8 cellular contexts compared by ENCODE assay signal in the genomic region with DNA sequence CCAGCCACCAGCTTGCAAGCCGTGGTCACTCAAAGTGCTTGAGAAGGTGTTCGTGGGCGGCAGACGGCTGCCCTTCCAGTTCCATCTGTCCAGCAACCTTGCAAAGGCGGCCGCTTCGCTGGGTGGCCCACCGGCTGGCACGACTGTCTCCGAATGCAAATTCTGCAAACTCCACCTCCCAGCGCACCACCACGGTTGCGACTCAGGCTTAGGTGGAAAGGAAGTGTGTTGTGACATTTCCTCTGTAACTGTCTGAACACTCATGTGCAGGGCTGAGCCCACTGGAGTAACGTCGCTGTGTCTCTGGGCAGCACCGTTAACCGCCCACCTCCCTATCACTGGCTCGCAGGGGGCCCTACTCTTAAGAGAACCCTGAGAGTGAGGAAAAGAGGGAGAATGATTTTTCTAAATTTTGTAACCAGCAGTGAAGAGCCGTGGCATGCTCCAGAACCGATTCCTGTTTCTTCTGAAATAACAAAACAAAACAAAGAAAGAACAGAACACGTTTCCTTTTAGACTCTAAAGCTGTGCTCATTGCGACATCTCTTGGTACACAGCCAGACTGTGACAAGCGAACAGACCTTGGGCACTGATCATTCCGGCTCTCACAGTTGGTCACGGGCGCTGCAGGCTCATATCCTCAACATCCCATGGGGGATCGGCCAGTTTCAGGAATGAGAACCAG. TPM values are rescaled to one million over a fixed set of nuclear protein-coding genes. Genes with fewer than 3 reads are reported as not detected.
DNase-seq lines count a peak whose midpoint lies in the region; ATAC-seq and TF ChIP-seq lines count a peak whose summit lies in the region.

A gene with protein sequence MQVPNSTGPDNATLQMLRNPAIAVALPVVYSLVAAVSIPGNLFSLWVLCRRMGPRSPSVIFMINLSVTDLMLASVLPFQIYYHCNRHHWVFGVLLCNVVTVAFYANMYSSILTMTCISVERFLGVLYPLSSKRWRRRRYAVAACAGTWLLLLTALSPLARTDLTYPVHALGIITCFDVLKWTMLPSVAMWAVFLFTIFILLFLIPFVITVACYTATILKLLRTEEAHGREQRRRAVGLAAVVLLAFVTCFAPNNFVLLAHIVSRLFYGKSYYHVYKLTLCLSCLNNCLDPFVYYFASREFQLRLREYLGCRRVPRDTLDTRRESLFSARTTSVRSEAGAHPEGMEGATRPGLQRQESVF (minus strand): TSS at position 155 of the 685 bp plus-strand sequence. CDS start 70,627 bp downstream, outside the sequence.

- CTCF ChIA-PET in activated naive CD4-positive, alpha-beta T cell treated with anti-CD3 and anti-CD28 coated beads for 36 hours (lab: Charles Lee) = no interaction called here

- H3K9me3 Mint-ChIP-seq in CD4-positive, CD25-positive, alpha-beta regulatory T cell = no peaks in the 10 kb centered on the region
- no peaks in the 10 kb centered on the region for H3K9me3 Mint-ChIP-seq in activated naive CD4-positive, alpha-beta T cell treated with anti-CD3 and anti-CD28 coated beads for 36 hours

- peak within 1 kb of the TSS; percentile 95 to 98 (median 98) for H3K4me3 Mint-ChIP-seq in CD4-positive, CD25-positive, alpha-beta regulatory T cell
- H3K4me3 Mint-ChIP-seq in activated naive CD4-positive, alpha-beta T cell treated with anti-CD3 and anti-CD28 coated beads for 36 hours = peak within 1 kb of the TSS; percentile 91

- no peaks in the 10 kb centered on the region for H3K27me3 ChIP-seq in CD4-positive, CD25-positive, alpha-beta regulatory T cell (ENCODE audit: control insufficient read depth, insufficient read depth, low read length)
- H3K27me3 ChIP-seq in right lobe of liver = no peaks in the 10 kb centered on the region

- TF ChIP-seq POLR2A in right lobe of liver (IDR thresholded peaks at IDR 0.05) = no peak

- no peaks in the 10 kb centered on the region for H3K27me3 Mint-ChIP-seq in CD4-positive, CD25-positive, alpha-beta regulatory T cell
- H3K27me3 Mint-ChIP-seq in activated naive CD4-positive, alpha-beta T cell treated with anti-CD3 and anti-CD28 coated beads for 36 hours (ENCODE audit: low read depth) = no peaks in the 10 kb centered on the region

- H3K4me1 ChIP-seq in CD4-positive, CD25-positive, alpha-beta regulatory T cell (ENCODE audit: control insufficient read depth, insufficient read depth, low read length, poor library complexity, severe bottlenecking) = peaks cover 17% of the 10 kb centered on the region
- H3K4me1 ChIP-seq in right lobe of liver = peaks cover 0 to 6% (median 0%) of the 10 kb centered on the region in 4 donors

- no peak for TF ChIP-seq CTCF in right lobe of liver (IDR thresholded peaks at IDR 0.05)

- H3K4me1 Mint-ChIP-seq in CD4-positive, CD25-positive, alpha-beta regulatory T cell = peaks cover 5 to 24% (median 11%) of the 10 kb centered on the region in 4 donors
- peaks cover 15% of the 10 kb centered on the region for H3K4me1 Mint-ChIP-seq in activated naive CD4-positive, alpha-beta T cell treated with anti-CD3 and anti-CD28 coated beads for 36 hours (ENCODE audit: low read depth)

- peak within 1 kb of the TSS; percentile 85 for H3K27ac ChIP-seq in CD4-positive, CD25-positive, alpha-beta regulatory T cell (ENCODE audit: insufficient read depth, low read length, poor library complexity, severe bottlenecking)
- H3K27ac ChIP-seq in right lobe of liver = peak within 1 kb of the TSS in 2 of 3 donors; percentile 50 to 65

- peak within 1 kb of the TSS; percentile 98 for H3K4me3 ChIP-seq in CD4-positive, CD25-positive, alpha-beta regulatory T cell (ENCODE audit: low read depth, low read length)
- H3K4me3 ChIP-seq in right lobe of liver = peak within 1 kb of the TSS in 2 of 3 donors; percentile 16 to 40

- peak within 1 kb of the TSS; percentile 97 to 100 (median 99) for H3K27ac Mint-ChIP-seq in CD4-positive, CD25-positive, alpha-beta regulatory T cell
- peak within 1 kb of the TSS; percentile 97 for H3K27ac Mint-ChIP-seq in activated naive CD4-positive, alpha-beta T cell treated with anti-CD3 and anti-CD28 coated beads for 36 hours

- peaks cover 2% of the 10 kb centered on the region for H3K36me3 ChIP-seq in CD4-positive, CD25-positive, alpha-beta regulatory T cell (ENCODE audit: control insufficient read depth, insufficient read depth, low read length)
- H3K36me3 ChIP-seq in right lobe of liver = no peaks in the 10 kb centered on the region

- H3K36me3 Mint-ChIP-seq in CD4-positive, CD25-positive, alpha-beta regulatory T cell = peaks cover 4% of the 10 kb centered on the region
- peaks cover 3% of the 10 kb centered on the region for H3K36me3 Mint-ChIP-seq in activated naive CD4-positive, alpha-beta T cell treated with anti-CD3 and anti-CD28 coated beads for 36 hours (ENCODE audit: low read depth)

- ATAC-seq in CD4-positive, CD25-positive, alpha-beta regulatory T cell (ENCODE audit: low read depth in 2 of 2) = peak; percentile 88 to 89
- ATAC-seq in HG03378 (IDR thresholded peaks at IDR 0.05; ENCODE audit: unreplicated experiment) = peak; percentile 66
- ATAC-seq in right lobe of liver = peak; percentile 84 to 88 (median 88)

- peak; percentile 46 to 92 (median 81) for DNase-seq in CD4-positive, CD25-positive, alpha-beta regulatory T cell
- DNase-seq in GM19238 (ENCODE audit: insufficient read length, low spot score) = peak; percentile 49
- peak; percentile 93 for DNase-seq in SKM-1 (lab: John Stamatoyannopoulos, UW; ENCODE audit: unreplicated experiment)
- DNase-seq in activated naive CD4-positive, alpha-beta T cell treated with anti-CD3 and anti-CD28 coated beads for 36 hours = peak; percentile 89
- peak; percentile 74 to 87 (median 81) for DNase-seq in right lobe of liver
- peak; percentile 54 to 61 for DNase-seq in stimulated activated CD8-positive, alpha-beta memory T cell treated with anti-CD3 and anti-CD28 coated beads, Interleukin-4, amount 100 ng/mL, for 4 hours (ENCODE audit: low read depth in 2 of 2, low spot score in 1 of 2)
- DNase-seq in SHP77 treated with DMSO at 0.1 percent for 48 hours (lab: John Stamatoyannopoulos, UW) = no peak

- H3K9me3 ChIP-seq in CD4-positive, CD25-positive, alpha-beta regulatory T cell (ENCODE audit: control insufficient read depth in 2 of 2, low read length in 2 of 2) = no peaks in the 10 kb centered on the region
- H3K9me3 ChIP-seq in right lobe of liver = no peaks in the 10 kb centered on the region

- intact Hi-C loops in activated naive CD4-positive, alpha-beta T cell treated with anti-CD3 and anti-CD28 coated beads for 36 hours (cut with micrococcal nuclease) = loop anchor here (1.0 to 5.0 kb wide), 10 partner anchors 33 to 330 kb away; a partner anchor contains a TSS
- intact Hi-C loops in right lobe of liver (cut with DNase I) = no loop called here

- 10% methylated on average over 8 of the region's 27 CpGs for WGBS in right lobe of liver (ENCODE audit: insufficient coverage, low coverage, low lambda C conversion rate, missing lambda C conversion rate)

RNA-seq across cellular contexts. Expression of the gene that starts here (rescaled TPM):
- total RNA-seq in CD4-positive, CD25-positive, alpha-beta regulatory T cell = 158 TPM
- 100 to 1,000 TPM; 189 to 222 (median 207) TPM for polyA plus RNA-seq in CD4-positive, CD25-positive, alpha-beta regulatory T cell
- 10 to 100 TPM in 1 of 2 experiments, 1 to 10 TPM in 1; 9.8 to 10.6 TPM for total RNA-seq in activated naive CD4-positive, alpha-beta T cell treated with anti-CD3 and anti-CD28 coated beads for 36 hours
- total RNA-seq in right lobe of liver = under 1 TPM; 0.37 to 0.87 (median 0.73) TPM

Comparison
In these comparisons a context has a peak if more than half of its experiments do, and no peak if none do; other contexts are left out.
1. RNA of the gene that starts here (total RNA-seq): 158 TPM in CD4-positive, CD25-positive, alpha-beta regulatory T cell (single experiment); 9.8 to 10.6 TPM in activated naive CD4-positive, alpha-beta T cell treated with anti-CD3 and anti-CD28 coated beads for 36 hours and 0.37 to 0.87 TPM in right lobe of liver; every median in the first group is over 10 times any median in the second.
2. Peak in DNase-seq, ATAC-seq, H3K4me3 ChIP-seq and H3K27ac ChIP-seq in right lobe of liver; RNA of the gene not detected or under 1 TPM.
3. Peak in every context shown above with its lines, with median percentiles within 50 percentile points of each other: ATAC-seq.